30 cellular contexts compared by ENCODE assay signal in genomic region chr15:88028024-88028423, GRCh38.
DNase-seq lines count a peak whose midpoint lies in the region; ATAC-seq and TF ChIP-seq lines count a peak whose summit lies in the region.
"Had no signal": no experiment of that assay in that cellular context is flagged by ENCODE, and none has a peak within 500 bp of the region (broad histone marks: within the 10 kb centered on the region; RNA-seq: fewer than 3 reads in every experiment).

No MANE protein-coding gene starts in this region.

- no peaks in the 10 kb centered on the region for H3K4me1 Mint-ChIP-seq in activated CD4-positive, alpha-beta T cell treated with anti-CD3 and anti-CD28 coated beads for 36 hours
- H3K4me1 Mint-ChIP-seq in activated CD4-positive, alpha-beta T cell treated with anti-CD3 and anti-CD28 coated beads, Interleukin-2, amount 10 ng/mL, durations not matched to agents 7 days and 5 days = no peaks in the 10 kb centered on the region
- H3K4me1 Mint-ChIP-seq in H9 = peaks cover 17 to 19% of the 10 kb centered on the region in 2 experiments
- H3K4me1 Mint-ChIP-seq: activated CD4-positive, alpha-beta T cell treated with anti-CD3 and anti-CD28 coated beads, Interleukin-2, amount 10 ng/mL, durations not matched to agents 24 days and 14 days; activated naive CD4-positive, alpha-beta T cell treated with anti-CD3 and anti-CD28 coated beads, Interleukin-2, amount 50 U/mL, for 24 hours had no signal

- H4K8ac ChIP-seq in H9 (replicated peaks; ENCODE audit: insufficient read length, low read depth, low read length) = no peak overlapping the region

- H2BK20ac ChIP-seq in H9 (ENCODE audit: low read depth, low read length, poor library complexity, severe bottlenecking) = no peak overlapping the region

- no CpG with 5 or more reads among the region's 3 CpGs for WGBS in H9 (ENCODE audit: extremely low coverage, insufficient read length, low lambda C conversion rate)

- no peak overlapping the region for H3K4me2 ChIP-seq in H9 (ENCODE audit: insufficient read depth, insufficient read length, low read length)

- CTCF ChIA-PET in activated CD4-positive, alpha-beta T cell treated with anti-CD3 and anti-CD28 coated beads for 36 hours (lab: Charles Lee) = interaction anchor here (1.0 kb wide), 1 partner anchor 10 kb away, joined by 3 read pairs; no protein-coding TSS in a partner anchor
- CTCF ChIA-PET in activated CD4-positive, alpha-beta T cell treated with anti-CD3 and anti-CD28 coated beads, Interleukin-2, amount 10 ng/mL, durations not matched to agents 7 days and 5 days (lab: Charles Lee) = interaction anchor here (1.6 kb wide), 1 partner anchor 11 kb away, joined by 3 read pairs; no protein-coding TSS in a partner anchor

- H3K4me1 ChIP-seq in H9 (ENCODE audit: insufficient read depth, low read length) = 0 out of 2 replicates have a peak, but pooled peaks cover 2% of the 10 kb centered on the region
- H3K4me1 ChIP-seq: lower lobe of right lung, right lobe of liver, spleen, testis had no signal

- POLR2A ChIA-PET in activated CD4-positive, alpha-beta T cell treated with anti-CD3 and anti-CD28 coated beads for 36 hours (lab: Charles Lee) = no interaction called here
- POLR2A ChIA-PET in activated CD4-positive, alpha-beta T cell treated with anti-CD3 and anti-CD28 coated beads, Interleukin-2, amount 10 ng/mL, durations not matched to agents 7 days and 5 days (lab: Charles Lee) = no interaction called here

- H3K79me2 ChIP-seq in H9 (ENCODE audit: insufficient read depth, low read length) = no peaks in the 10 kb centered on the region

- no peak overlapping the region for H4K5ac ChIP-seq in H9 (ENCODE audit: insufficient read length, low read depth, low read length)

- no peaks in the 10 kb centered on the region for H3K9me3 Mint-ChIP-seq in activated CD4-positive, alpha-beta T cell treated with anti-CD3 and anti-CD28 coated beads for 36 hours (ENCODE audit: low read depth)
- no peaks in the 10 kb centered on the region for H3K9me3 Mint-ChIP-seq in activated CD4-positive, alpha-beta T cell treated with anti-CD3 and anti-CD28 coated beads, Interleukin-2, amount 10 ng/mL, durations not matched to agents 7 days and 5 days
- H3K9me3 Mint-ChIP-seq in H9 = no peaks in the 10 kb centered on the region; a peak in 2 of 5 replicates
- H3K9me3 Mint-ChIP-seq: activated CD4-positive, alpha-beta T cell treated with anti-CD3 and anti-CD28 coated beads, Interleukin-2, amount 10 ng/mL, durations not matched to agents 24 days and 14 days; activated naive CD4-positive, alpha-beta T cell treated with anti-CD3 and anti-CD28 coated beads, Interleukin-2, amount 50 U/mL, for 24 hours; dendritic cell treated with granulocyte-macrophage colony-stimulating factor and Interleukin-4, amounts not matched to agents 40 ng/mL and 50 ng/mL, for 4 days; stimulated activated naive CD8-positive, alpha-beta T cell treated with anti-CD3 and anti-CD28 coated beads, Interleukin-15, Interleukin-2, amounts not matched to agents 100 ng/mL and 50 ng/mL, for 24 hours had no signal

- no peak overlapping the region for H3K27ac ChIP-seq in H9 (ENCODE audit: insufficient read length, low read depth, low read length)
- H3K27ac ChIP-seq in WERI-Rb-1 = no peak overlapping the region
- H3K27ac ChIP-seq: lower lobe of right lung, right lobe of liver, spleen, testis had no signal

- H3K27me3 Mint-ChIP-seq in activated CD4-positive, alpha-beta T cell treated with anti-CD3 and anti-CD28 coated beads for 36 hours = no peaks in the 10 kb centered on the region
- no peaks in the 10 kb centered on the region for H3K27me3 Mint-ChIP-seq in activated CD4-positive, alpha-beta T cell treated with anti-CD3 and anti-CD28 coated beads, Interleukin-2, amount 10 ng/mL, durations not matched to agents 7 days and 5 days
- peaks cover 2% of the 10 kb centered on the region for H3K27me3 Mint-ChIP-seq in H9 (ENCODE audit: low read depth)
- H3K27me3 Mint-ChIP-seq: activated CD4-positive, alpha-beta T cell treated with anti-CD3 and anti-CD28 coated beads, Interleukin-2, amount 10 ng/mL, durations not matched to agents 24 days and 14 days; dendritic cell treated with granulocyte-macrophage colony-stimulating factor and Interleukin-4, amounts not matched to agents 40 ng/mL and 50 ng/mL, for 4 days; progenitor cell of endocrine pancreas; stimulated activated naive CD8-positive, alpha-beta T cell treated with anti-CD3 and anti-CD28 coated beads, Interleukin-15, Interleukin-2, amounts not matched to agents 100 ng/mL and 50 ng/mL, for 24 hours had no signal

- H3K23me2 ChIP-seq in H9 (ENCODE audit: insufficient read length, low read depth, low read length, poor library complexity, severe bottlenecking) = no peaks in the 10 kb centered on the region

- H3K36me3 ChIP-seq in WERI-Rb-1 (no peaks in the 10 kb centered on the region), kidney epithelial cell (ENCODE audit: control insufficient read depth, insufficient read depth, low read length) (no peaks in the 10 kb centered on the region)
- H3K36me3 ChIP-seq: lower lobe of right lung, right lobe of liver, spleen had no signal

- no peak overlapping the region for H2AFZ ChIP-seq in H9 (ENCODE audit: low read length)

- H2AK5ac ChIP-seq in H9 (ENCODE audit: insufficient read length, low read length) = no peak overlapping the region

- H3K27me3 ChIP-seq in H9 (ENCODE audit: insufficient read depth, low read length) = no peaks in the 10 kb centered on the region
- H3K27me3 ChIP-seq in WERI-Rb-1 (ENCODE audit: insufficient read depth, low read depth, severe bottlenecking) = no peaks in the 10 kb centered on the region
- no peaks in the 10 kb centered on the region for H3K27me3 ChIP-seq in kidney epithelial cell (ENCODE audit: control insufficient read depth, insufficient read depth, low read length)
- H3K27me3 ChIP-seq: right lobe of liver, spleen, testis had no signal

- no peak overlapping the region for H3K27ac Mint-ChIP-seq in activated CD4-positive, alpha-beta T cell treated with anti-CD3 and anti-CD28 coated beads for 36 hours
- no peak overlapping the region for H3K27ac Mint-ChIP-seq in activated CD4-positive, alpha-beta T cell treated with anti-CD3 and anti-CD28 coated beads, Interleukin-2, amount 10 ng/mL, durations not matched to agents 7 days and 5 days
- H3K27ac Mint-ChIP-seq in H9 = no peak overlapping the region
- H3K27ac Mint-ChIP-seq: activated CD4-positive, alpha-beta T cell treated with anti-CD3 and anti-CD28 coated beads, Interleukin-2, amount 10 ng/mL, durations not matched to agents 24 days and 14 days; activated naive CD4-positive, alpha-beta T cell treated with anti-CD3 and anti-CD28 coated beads, Interleukin-2, amount 50 U/mL, for 24 hours; dendritic cell treated with granulocyte-macrophage colony-stimulating factor and Interleukin-4, amounts not matched to agents 40 ng/mL and 50 ng/mL, for 4 days; progenitor cell of endocrine pancreas; stimulated activated naive CD8-positive, alpha-beta T cell treated with anti-CD3 and anti-CD28 coated beads, Interleukin-15, Interleukin-2, amounts not matched to agents 100 ng/mL and 50 ng/mL, for 24 hours had no signal

- no peak overlapping the region for H2BK120ac ChIP-seq in H9 (ENCODE audit: low read depth, low read length, poor library complexity, severe bottlenecking)

- H4K20me1 ChIP-seq in H9 (ENCODE audit: control insufficient read depth, insufficient read depth, insufficient read length) = no peaks in the 10 kb centered on the region

- H3K9me3 ChIP-seq in H9 (ENCODE audit: control insufficient read depth, low read depth, low read length) = no peaks in the 10 kb centered on the region
- H3K9me3 ChIP-seq in WERI-Rb-1 (ENCODE audit: severe bottlenecking) = no peaks in the 10 kb centered on the region
- H3K9me3 ChIP-seq: lower lobe of right lung, right lobe of liver, spleen, testis had no signal

- H3K23ac ChIP-seq in H9 (ENCODE audit: insufficient read length, low read depth, low read length) = no peak overlapping the region

- no peak overlapping the region for H2BK15ac ChIP-seq in H9 (ENCODE audit: low read depth, low read length)

- no peak overlapping the region for H3K14ac ChIP-seq in H9 (ENCODE audit: insufficient read depth, low read length)

- H3T11ph ChIP-seq in H9 (ENCODE audit: low read length) = no peak overlapping the region

- no peak overlapping the region for H3K56ac ChIP-seq in H9 (ENCODE audit: insufficient read length, low read depth, low read length)

- H4K91ac ChIP-seq in H9 (ENCODE audit: insufficient read length, low read depth, low read length) = no peak overlapping the region

- no peak overlapping the region for H3K4me3 Mint-ChIP-seq in activated CD4-positive, alpha-beta T cell treated with anti-CD3 and anti-CD28 coated beads for 36 hours
- H3K4me3 Mint-ChIP-seq in activated CD4-positive, alpha-beta T cell treated with anti-CD3 and anti-CD28 coated beads, Interleukin-2, amount 10 ng/mL, durations not matched to agents 7 days and 5 days = no peak overlapping the region
- no peak overlapping the region for H3K4me3 Mint-ChIP-seq in H9
- H3K4me3 Mint-ChIP-seq: activated CD4-positive, alpha-beta T cell treated with anti-CD3 and anti-CD28 coated beads, Interleukin-2, amount 10 ng/mL, durations not matched to agents 24 days and 14 days; activated naive CD4-positive, alpha-beta T cell treated with anti-CD3 and anti-CD28 coated beads, Interleukin-2, amount 50 U/mL, for 24 hours; brain; dendritic cell treated with granulocyte-macrophage colony-stimulating factor and Interleukin-4, amounts not matched to agents 40 ng/mL and 50 ng/mL, for 4 days; naive thymus-derived CD4-positive, alpha-beta T cell; stimulated activated naive CD8-positive, alpha-beta T cell treated with anti-CD3 and anti-CD28 coated beads, Interleukin-15, Interleukin-2, amounts not matched to agents 100 ng/mL and 50 ng/mL, for 24 hours had no signal

- H3K4me3 ChIP-seq in WERI-Rb-1 (ENCODE audit: low read depth, low read length) (no peak overlapping the region), kidney epithelial cell (ENCODE audit: low read depth, low read length) (no peak overlapping the region)
- H3K4me3 ChIP-seq: lower lobe of right lung, right lobe of liver, spleen, testis had no signal

- H3K18ac ChIP-seq in H9 (ENCODE audit: insufficient read length, low read depth, low read length) = no peak overlapping the region

- intact Hi-C loops in activated CD4-positive, alpha-beta T cell treated with anti-CD3 and anti-CD28 coated beads for 36 hours (cut with DNase I, micrococcal nuclease) = no loop called here

- no peaks in the 10 kb centered on the region for H3K79me1 ChIP-seq in H9 (ENCODE audit: insufficient read depth, low read depth, low read length, poor library complexity, severe bottlenecking)

- no peaks in the 10 kb centered on the region for H3K36me3 Mint-ChIP-seq in activated CD4-positive, alpha-beta T cell treated with anti-CD3 and anti-CD28 coated beads for 36 hours (ENCODE audit: low read depth)
- no peaks in the 10 kb centered on the region for H3K36me3 Mint-ChIP-seq in activated CD4-positive, alpha-beta T cell treated with anti-CD3 and anti-CD28 coated beads, Interleukin-2, amount 10 ng/mL, durations not matched to agents 7 days and 5 days (ENCODE audit: low read depth)
- H3K36me3 Mint-ChIP-seq in H9 (ENCODE audit: insufficient read depth in 1 of 3, low read depth in 3 of 3) = peaks cover 0 to 9% (median 5%) of the 10 kb centered on the region in 3 experiments; a peak in 2 of 7 replicates
- H3K36me3 Mint-ChIP-seq: activated naive CD4-positive, alpha-beta T cell treated with anti-CD3 and anti-CD28 coated beads, Interleukin-2, amount 50 U/mL, for 24 hours; naive thymus-derived CD4-positive, alpha-beta T cell had no signal

- DNase-seq in activated CD4-positive, alpha-beta T cell treated with anti-CD3 and anti-CD28 coated beads for 36 hours = peak; percentile 22
- no peak for DNase-seq in activated CD4-positive, alpha-beta T cell treated with anti-CD3 and anti-CD28 coated beads, Interleukin-2, amount 10 ng/mL, durations not matched to agents 7 days and 5 days
- DNase-seq in H9 = peak; percentile 49
- DNase-seq in WERI-Rb-1 = peak; percentile 30
- DNase-seq in kidney epithelial cell (ENCODE audit: low read depth) = no peak
- no peak for DNase-seq in mesenteric fat pad (ENCODE audit: low spot score)
- no peak for DNase-seq in DMS79 treated with DMSO at 0.1 percent for 48 hours (lab: John Stamatoyannopoulos, UW)
- DNase-seq: activated CD4-positive, alpha-beta T cell treated with anti-CD3 and anti-CD28 coated beads, Interleukin-2, amount 10 ng/mL, durations not matched to agents 24 days and 14 days; amniotic stem cell; DMS153; foreskin fibroblast; KG1; kidney; lower lobe of right lung; naive thymus-derived CD4-positive, alpha-beta T cell; NCI-H146; NCI-H446; PC-3; right lobe of liver; spleen; stimulated activated CD4-positive, alpha-beta T cell treated with anti-CD3 and anti-CD28 coated beads, Interleukin-2, amount 100 ng/mL, for 24 hours; T-helper 2 cell; testis had no signal

- no peak overlapping the region for H2BK5ac ChIP-seq in H9 (ENCODE audit: insufficient read length, low read length)

- TF ChIP-seq CTCF in H9 (conservative IDR thresholded peaks at IDR 0.05) (peak; percentile 69), WERI-Rb-1 (IDR thresholded peaks at IDR 0.05; ENCODE audit: low read depth, low read length) (no peak), kidney epithelial cell (IDR thresholded peaks at IDR 0.05; ENCODE audit: insufficient read depth, low read length, poor library complexity, severe bottlenecking) (peak; percentile 4)

- no peak overlapping the region for H2BK12ac ChIP-seq in H9 (ENCODE audit: insufficient read length, low read depth, low read length)

- H3K4ac ChIP-seq in H9 (ENCODE audit: low read depth, low read length) = no peak overlapping the region

- no peak overlapping the region for H3K9ac ChIP-seq in H9 (ENCODE audit: extremely low read depth, insufficient read length, low read length)

- ATAC-seq in activated CD4-positive, alpha-beta T cell treated with anti-CD3 and anti-CD28 coated beads for 36 hours = no peak
- ATAC-seq in HG03439 (IDR thresholded peaks at IDR 0.05; ENCODE audit: unreplicated experiment) = no peak
- ATAC-seq: lower lobe of right lung; naive thymus-derived CD4-positive, alpha-beta T cell; PC-3; right lobe of liver; SK-N-SH treated with all-trans-retinoic acid at 6 μM for 48 hours had no signal

Comparison
In these comparisons a context has a peak if more than half of its experiments do, and no peak if none do; other contexts are left out.
1. DNase-seq: peak in activated CD4-positive, alpha-beta T cell treated with anti-CD3 and anti-CD28 coated beads for 36 hours (single experiment), H9 (single experiment) and WERI-Rb-1 (single experiment); none in activated CD4-positive, alpha-beta T cell treated with anti-CD3 and anti-CD28 coated beads, Interleukin-2, amount 10 ng/mL, durations not matched to agents 7 days and 5 days (single experiment), kidney epithelial cell (single experiment), mesenteric fat pad (single experiment) and DMS79 treated with DMSO at 0.1 percent for 48 hours (single experiment).